In the genomic region with DNA sequence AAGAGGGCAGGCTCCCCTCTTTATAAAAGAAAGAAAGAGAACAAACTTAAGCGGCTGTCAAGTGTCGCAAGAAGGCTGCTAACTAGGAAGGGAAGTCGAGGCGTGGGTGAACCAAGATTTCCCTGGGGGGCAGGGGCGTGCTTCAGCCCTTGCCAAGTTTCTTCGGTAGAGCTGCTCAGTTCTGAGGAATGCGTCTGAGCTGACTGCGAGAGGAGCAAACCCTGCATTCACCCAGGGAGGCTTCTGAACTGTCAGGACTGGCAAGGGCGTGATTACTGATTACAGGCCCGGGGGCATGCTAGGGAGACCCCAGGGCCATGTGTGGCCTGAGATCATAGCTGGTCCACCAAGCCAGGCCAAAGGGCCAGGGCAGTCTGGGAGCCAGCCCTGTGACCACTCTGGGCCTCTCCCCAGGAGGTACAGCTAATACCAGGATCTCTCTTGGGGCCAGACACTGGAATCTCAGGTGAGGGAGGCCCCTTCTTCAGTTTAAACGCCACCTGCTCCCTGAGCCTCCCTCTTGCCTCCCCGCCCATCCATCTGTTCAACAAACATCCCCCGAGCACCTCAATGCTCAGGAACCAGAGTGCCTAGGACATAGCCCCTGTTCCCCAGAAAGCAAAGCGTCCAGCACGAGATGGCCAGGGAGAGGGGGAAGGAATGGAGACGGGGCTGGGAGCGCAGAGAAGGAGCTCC, we compare ENCODE assay signal across 2 cellular contexts.
TF ChIP-seq lines count a peak whose summit lies in the region.

No MANE protein-coding gene starts in this region.

TF ChIP-seq in liver, 16 proteins besides CTCF, POLR2A, EP300 and RAD21 (continued from another document):
- TF ChIP-seq HNF4A (conservative IDR thresholded peaks at IDR 0.05), result no peak
- TF ChIP-seq, protein P1, sequence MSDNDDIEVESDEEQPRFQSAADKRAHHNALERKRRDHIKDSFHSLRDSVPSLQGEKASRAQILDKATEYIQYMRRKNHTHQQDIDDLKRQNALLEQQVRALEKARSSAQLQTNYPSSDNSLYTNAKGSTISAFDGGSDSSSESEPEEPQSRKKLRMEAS (IDR thresholded peaks at IDR 0.05), result no peak
- TF ChIP-seq RXRA (IDR thresholded peaks at IDR 0.05), result no peak
- TF ChIP-seq NR2F2 (IDR thresholded peaks at IDR 0.05), result no peak
- no peak for TF ChIP-seq GABPA (IDR thresholded peaks at IDR 0.05 in 1 of 2, conservative IDR thresholded peaks at IDR 0.05 in 1 of 2)
- no peak for TF ChIP-seq FOXA2 (IDR thresholded peaks at IDR 0.05)
- TF ChIP-seq, protein P2, sequence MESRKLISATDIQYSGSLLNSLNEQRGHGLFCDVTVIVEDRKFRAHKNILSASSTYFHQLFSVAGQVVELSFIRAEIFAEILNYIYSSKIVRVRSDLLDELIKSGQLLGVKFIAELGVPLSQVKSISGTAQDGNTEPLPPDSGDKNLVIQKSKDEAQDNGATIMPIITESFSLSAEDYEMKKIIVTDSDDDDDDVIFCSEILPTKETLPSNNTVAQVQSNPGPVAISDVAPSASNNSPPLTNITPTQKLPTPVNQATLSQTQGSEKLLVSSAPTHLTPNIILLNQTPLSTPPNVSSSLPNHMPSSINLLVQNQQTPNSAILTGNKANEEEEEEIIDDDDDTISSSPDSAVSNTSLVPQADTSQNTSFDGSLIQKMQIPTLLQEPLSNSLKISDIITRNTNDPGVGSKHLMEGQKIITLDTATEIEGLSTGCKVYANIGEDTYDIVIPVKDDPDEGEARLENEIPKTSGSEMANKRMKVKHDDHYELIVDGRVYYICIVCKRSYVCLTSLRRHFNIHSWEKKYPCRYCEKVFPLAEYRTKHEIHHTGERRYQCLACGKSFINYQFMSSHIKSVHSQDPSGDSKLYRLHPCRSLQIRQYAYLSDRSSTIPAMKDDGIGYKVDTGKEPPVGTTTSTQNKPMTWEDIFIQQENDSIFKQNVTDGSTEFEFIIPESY (IDR thresholded peaks at IDR 0.05), result no peak
- no peak for TF ChIP-seq SP1 (IDR thresholded peaks at IDR 0.05)
- TF ChIP-seq FOXA1 (IDR thresholded peaks at IDR 0.05), result no peak
- TF ChIP-seq JUND (IDR thresholded peaks at IDR 0.05), result no peak
- TF ChIP-seq, protein P3, sequence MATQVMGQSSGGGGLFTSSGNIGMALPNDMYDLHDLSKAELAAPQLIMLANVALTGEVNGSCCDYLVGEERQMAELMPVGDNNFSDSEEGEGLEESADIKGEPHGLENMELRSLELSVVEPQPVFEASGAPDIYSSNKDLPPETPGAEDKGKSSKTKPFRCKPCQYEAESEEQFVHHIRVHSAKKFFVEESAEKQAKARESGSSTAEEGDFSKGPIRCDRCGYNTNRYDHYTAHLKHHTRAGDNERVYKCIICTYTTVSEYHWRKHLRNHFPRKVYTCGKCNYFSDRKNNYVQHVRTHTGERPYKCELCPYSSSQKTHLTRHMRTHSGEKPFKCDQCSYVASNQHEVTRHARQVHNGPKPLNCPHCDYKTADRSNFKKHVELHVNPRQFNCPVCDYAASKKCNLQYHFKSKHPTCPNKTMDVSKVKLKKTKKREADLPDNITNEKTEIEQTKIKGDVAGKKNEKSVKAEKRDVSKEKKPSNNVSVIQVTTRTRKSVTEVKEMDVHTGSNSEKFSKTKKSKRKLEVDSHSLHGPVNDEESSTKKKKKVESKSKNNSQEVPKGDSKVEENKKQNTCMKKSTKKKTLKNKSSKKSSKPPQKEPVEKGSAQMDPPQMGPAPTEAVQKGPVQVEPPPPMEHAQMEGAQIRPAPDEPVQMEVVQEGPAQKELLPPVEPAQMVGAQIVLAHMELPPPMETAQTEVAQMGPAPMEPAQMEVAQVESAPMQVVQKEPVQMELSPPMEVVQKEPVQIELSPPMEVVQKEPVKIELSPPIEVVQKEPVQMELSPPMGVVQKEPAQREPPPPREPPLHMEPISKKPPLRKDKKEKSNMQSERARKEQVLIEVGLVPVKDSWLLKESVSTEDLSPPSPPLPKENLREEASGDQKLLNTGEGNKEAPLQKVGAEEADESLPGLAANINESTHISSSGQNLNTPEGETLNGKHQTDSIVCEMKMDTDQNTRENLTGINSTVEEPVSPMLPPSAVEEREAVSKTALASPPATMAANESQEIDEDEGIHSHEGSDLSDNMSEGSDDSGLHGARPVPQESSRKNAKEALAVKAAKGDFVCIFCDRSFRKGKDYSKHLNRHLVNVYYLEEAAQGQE (IDR thresholded peaks at IDR 0.05), result no peak
- TF ChIP-seq, protein P4, sequence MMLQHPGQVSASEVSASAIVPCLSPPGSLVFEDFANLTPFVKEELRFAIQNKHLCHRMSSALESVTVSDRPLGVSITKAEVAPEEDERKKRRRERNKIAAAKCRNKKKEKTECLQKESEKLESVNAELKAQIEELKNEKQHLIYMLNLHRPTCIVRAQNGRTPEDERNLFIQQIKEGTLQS (IDR thresholded peaks at IDR 0.05), result no peak
- no peak for TF ChIP-seq HNF4G (IDR thresholded peaks at IDR 0.05)
- no peak for TF ChIP-seq EGR1 (IDR thresholded peaks at IDR 0.05; ENCODE audit: low read depth in 2 of 2)

TF ChIP-seq in HepG2, 621 proteins besides CTCF, POLR2A, EP300 and RAD21 (continued from another document):
- TF ChIP-seq U2AF2 (IDR thresholded peaks at IDR 0.05; ENCODE audit: low read depth, low read length), result no peak
- TF ChIP-seq NFIC (IDR thresholded peaks at IDR 0.05; ENCODE audit: low read length), result no peak
- no peak for TF ChIP-seq ZNF781 (CRISPR knock-in tag; IDR thresholded peaks at IDR 0.05; ENCODE audit: borderline replicate concordance, not compliant biosample characterization)
- TF ChIP-seq, protein P5, sequence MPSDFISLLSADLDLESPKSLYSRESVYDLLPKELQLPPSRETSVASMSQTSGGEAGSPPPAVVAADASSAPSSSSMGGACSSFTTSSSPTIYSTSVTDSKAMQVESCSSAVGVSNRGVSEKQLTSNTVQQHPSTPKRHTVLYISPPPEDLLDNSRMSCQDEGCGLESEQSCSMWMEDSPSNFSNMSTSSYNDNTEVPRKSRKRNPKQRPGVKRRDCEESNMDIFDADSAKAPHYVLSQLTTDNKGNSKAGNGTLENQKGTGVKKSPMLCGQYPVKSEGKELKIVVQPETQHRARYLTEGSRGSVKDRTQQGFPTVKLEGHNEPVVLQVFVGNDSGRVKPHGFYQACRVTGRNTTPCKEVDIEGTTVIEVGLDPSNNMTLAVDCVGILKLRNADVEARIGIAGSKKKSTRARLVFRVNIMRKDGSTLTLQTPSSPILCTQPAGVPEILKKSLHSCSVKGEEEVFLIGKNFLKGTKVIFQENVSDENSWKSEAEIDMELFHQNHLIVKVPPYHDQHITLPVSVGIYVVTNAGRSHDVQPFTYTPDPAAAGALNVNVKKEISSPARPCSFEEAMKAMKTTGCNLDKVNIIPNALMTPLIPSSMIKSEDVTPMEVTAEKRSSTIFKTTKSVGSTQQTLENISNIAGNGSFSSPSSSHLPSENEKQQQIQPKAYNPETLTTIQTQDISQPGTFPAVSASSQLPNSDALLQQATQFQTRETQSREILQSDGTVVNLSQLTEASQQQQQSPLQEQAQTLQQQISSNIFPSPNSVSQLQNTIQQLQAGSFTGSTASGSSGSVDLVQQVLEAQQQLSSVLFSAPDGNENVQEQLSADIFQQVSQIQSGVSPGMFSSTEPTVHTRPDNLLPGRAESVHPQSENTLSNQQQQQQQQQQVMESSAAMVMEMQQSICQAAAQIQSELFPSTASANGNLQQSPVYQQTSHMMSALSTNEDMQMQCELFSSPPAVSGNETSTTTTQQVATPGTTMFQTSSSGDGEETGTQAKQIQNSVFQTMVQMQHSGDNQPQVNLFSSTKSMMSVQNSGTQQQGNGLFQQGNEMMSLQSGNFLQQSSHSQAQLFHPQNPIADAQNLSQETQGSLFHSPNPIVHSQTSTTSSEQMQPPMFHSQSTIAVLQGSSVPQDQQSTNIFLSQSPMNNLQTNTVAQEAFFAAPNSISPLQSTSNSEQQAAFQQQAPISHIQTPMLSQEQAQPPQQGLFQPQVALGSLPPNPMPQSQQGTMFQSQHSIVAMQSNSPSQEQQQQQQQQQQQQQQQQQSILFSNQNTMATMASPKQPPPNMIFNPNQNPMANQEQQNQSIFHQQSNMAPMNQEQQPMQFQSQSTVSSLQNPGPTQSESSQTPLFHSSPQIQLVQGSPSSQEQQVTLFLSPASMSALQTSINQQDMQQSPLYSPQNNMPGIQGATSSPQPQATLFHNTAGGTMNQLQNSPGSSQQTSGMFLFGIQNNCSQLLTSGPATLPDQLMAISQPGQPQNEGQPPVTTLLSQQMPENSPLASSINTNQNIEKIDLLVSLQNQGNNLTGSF (CRISPR knock-in tag; IDR thresholded peaks at IDR 0.05), result no peak
- TF ChIP-seq, protein P6, sequence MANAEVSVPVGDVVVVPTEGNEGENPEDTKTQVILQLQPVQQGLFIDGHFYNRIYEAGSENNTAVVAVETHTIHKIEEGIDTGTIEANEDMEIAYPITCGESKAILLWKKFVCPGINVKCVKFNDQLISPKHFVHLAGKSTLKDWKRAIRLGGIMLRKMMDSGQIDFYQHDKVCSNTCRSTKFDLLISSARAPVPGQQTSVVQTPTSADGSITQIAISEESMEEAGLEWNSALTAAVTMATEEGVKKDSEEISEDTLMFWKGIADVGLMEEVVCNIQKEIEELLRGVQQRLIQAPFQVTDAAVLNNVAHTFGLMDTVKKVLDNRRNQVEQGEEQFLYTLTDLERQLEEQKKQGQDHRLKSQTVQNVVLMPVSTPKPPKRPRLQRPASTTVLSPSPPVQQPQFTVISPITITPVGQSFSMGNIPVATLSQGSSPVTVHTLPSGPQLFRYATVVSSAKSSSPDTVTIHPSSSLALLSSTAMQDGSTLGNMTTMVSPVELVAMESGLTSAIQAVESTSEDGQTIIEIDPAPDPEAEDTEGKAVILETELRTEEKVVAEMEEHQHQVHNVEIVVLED (CRISPR knock-in tag; IDR thresholded peaks at IDR 0.05; ENCODE audit: borderline replicate concordance), result no peak
- no peak for TF ChIP-seq ZBTB7A (CRISPR knock-in tag; IDR thresholded peaks at IDR 0.05)
- TF ChIP-seq, protein P7, sequence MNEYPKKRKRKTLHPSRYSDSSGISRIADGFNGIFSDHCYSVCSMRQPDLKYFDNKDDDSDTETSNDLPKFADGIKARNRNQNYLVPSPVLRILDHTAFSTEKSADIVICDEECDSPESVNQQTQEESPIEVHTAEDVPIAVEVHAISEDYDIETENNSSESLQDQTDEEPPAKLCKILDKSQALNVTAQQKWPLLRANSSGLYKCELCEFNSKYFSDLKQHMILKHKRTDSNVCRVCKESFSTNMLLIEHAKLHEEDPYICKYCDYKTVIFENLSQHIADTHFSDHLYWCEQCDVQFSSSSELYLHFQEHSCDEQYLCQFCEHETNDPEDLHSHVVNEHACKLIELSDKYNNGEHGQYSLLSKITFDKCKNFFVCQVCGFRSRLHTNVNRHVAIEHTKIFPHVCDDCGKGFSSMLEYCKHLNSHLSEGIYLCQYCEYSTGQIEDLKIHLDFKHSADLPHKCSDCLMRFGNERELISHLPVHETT (CRISPR knock-in tag; conservative IDR thresholded peaks at IDR 0.05), result no peak
- TF ChIP-seq, protein P8, sequence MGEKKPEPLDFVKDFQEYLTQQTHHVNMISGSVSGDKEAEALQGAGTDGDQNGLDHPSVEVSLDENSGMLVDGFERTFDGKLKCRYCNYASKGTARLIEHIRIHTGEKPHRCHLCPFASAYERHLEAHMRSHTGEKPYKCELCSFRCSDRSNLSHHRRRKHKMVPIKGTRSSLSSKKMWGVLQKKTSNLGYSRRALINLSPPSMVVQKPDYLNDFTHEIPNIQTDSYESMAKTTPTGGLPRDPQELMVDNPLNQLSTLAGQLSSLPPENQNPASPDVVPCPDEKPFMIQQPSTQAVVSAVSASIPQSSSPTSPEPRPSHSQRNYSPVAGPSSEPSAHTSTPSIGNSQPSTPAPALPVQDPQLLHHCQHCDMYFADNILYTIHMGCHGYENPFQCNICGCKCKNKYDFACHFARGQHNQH (CRISPR knock-in tag; IDR thresholded peaks at IDR 0.05), result no peak
- TF ChIP-seq, protein P9, sequence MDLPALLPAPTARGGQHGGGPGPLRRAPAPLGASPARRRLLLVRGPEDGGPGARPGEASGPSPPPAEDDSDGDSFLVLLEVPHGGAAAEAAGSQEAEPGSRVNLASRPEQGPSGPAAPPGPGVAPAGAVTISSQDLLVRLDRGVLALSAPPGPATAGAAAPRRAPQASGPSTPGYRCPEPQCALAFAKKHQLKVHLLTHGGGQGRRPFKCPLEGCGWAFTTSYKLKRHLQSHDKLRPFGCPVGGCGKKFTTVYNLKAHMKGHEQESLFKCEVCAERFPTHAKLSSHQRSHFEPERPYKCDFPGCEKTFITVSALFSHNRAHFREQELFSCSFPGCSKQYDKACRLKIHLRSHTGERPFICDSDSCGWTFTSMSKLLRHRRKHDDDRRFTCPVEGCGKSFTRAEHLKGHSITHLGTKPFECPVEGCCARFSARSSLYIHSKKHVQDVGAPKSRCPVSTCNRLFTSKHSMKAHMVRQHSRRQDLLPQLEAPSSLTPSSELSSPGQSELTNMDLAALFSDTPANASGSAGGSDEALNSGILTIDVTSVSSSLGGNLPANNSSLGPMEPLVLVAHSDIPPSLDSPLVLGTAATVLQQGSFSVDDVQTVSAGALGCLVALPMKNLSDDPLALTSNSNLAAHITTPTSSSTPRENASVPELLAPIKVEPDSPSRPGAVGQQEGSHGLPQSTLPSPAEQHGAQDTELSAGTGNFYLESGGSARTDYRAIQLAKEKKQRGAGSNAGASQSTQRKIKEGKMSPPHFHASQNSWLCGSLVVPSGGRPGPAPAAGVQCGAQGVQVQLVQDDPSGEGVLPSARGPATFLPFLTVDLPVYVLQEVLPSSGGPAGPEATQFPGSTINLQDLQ (CRISPR knock-in tag; IDR thresholded peaks at IDR 0.05), result no peak
- no peak for TF ChIP-seq GABPB1 (CRISPR knock-in tag; IDR thresholded peaks at IDR 0.05)
- TF ChIP-seq, protein P10, sequence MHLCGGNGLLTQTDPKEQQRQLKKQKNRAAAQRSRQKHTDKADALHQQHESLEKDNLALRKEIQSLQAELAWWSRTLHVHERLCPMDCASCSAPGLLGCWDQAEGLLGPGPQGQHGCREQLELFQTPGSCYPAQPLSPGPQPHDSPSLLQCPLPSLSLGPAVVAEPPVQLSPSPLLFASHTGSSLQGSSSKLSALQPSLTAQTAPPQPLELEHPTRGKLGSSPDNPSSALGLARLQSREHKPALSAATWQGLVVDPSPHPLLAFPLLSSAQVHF (CRISPR knock-in tag; IDR thresholded peaks at IDR 0.05), result no peak
- no peak for TF ChIP-seq HOXA5 (CRISPR knock-in tag; IDR thresholded peaks at IDR 0.05)
TF ChIP-seq in HepG2: peak in this region for 0.
